8 cellular contexts compared by ENCODE assay signal in the genomic region with DNA sequence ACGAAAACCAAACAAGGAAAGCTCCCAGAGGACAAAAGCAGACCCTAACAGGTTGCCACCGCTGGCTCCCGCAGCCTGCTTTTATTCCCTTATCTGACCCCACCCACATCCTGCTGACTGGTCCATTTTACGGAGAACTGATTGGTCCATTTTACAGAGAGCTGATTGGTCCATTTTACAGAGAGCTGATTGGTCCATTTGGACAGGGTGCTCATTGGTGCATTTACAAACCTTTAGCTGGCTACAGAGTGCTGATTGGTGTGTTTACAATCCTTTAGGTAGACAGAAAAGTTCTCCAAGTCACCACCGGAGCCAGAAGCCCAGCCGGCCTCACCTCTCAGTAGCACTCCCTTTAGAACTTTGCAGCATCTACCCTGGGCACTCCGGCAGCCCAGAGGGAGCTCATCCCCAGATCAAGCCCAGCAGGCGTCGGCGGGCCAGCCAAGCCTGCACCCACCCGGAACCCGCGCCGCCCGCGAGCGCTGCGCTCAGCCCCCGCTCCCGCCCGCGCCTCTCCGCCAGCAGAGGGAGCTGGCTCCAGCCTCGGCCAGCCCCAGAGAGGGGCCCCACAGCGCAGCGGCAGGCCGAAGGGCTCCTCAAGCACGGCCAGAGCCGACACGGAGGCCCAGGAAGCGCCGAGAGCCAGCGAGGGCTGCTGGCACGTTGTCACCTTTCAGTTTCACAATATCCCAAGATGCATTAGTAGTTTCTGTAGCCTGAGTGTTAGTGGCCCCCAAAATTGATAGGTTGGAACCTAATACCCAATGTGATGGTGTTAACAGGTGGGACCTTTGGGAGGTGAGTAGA. TPM values are rescaled to one million over a fixed set of nuclear protein-coding genes. Genes with fewer than 3 reads are reported as not detected.
DNase-seq lines count a peak whose midpoint lies in the region; ATAC-seq and TF ChIP-seq lines count a peak whose summit lies in the region.

No MANE protein-coding gene starts in this region.

- H3K4me3 Mint-ChIP-seq in activated naive CD8-positive, alpha-beta T cell treated with anti-CD3 and anti-CD28 coated beads for 36 hours = peak overlapping the region; percentile 68

- peak overlapping the region; percentile 67 for H3K27ac Mint-ChIP-seq in activated naive CD8-positive, alpha-beta T cell treated with anti-CD3 and anti-CD28 coated beads for 36 hours

- DNase-seq in activated naive CD8-positive, alpha-beta T cell treated with anti-CD3 and anti-CD28 coated beads for 36 hours = peak; percentile 72
- DNase-seq in iPS-NIHi7 (ENCODE audit: extremely low spot score) (peak; percentile 63), NK-92 (lab: John Stamatoyannopoulos, UW; ENCODE audit: unreplicated experiment) (no peak), NCI-H2107 treated with DMSO at 0.1 percent for 48 hours (lab: John Stamatoyannopoulos, UW; ENCODE audit: unreplicated experiment) (no peak)
- peak; percentile 36 to 52 for DNase-seq in stimulated activated CD4-positive, alpha-beta T cell treated with anti-CD3 and anti-CD28 coated beads, Interleukin-4, amount 100 ng/mL, for 4 hours

- H3K4me1 Mint-ChIP-seq in activated naive CD8-positive, alpha-beta T cell treated with anti-CD3 and anti-CD28 coated beads for 36 hours = peaks cover 2% of the 10 kb centered on the region

- H3K36me3 Mint-ChIP-seq in activated naive CD8-positive, alpha-beta T cell treated with anti-CD3 and anti-CD28 coated beads for 36 hours = no peaks in the 10 kb centered on the region

- no peaks in the 10 kb centered on the region for H3K9me3 Mint-ChIP-seq in activated naive CD8-positive, alpha-beta T cell treated with anti-CD3 and anti-CD28 coated beads for 36 hours

- TF ChIP-seq POLR2A in GM18505 (IDR thresholded peaks at IDR 0.05; ENCODE audit: borderline replicate concordance, extremely low read depth, insufficient read depth, insufficient read length) = no peak

- no peaks in the 10 kb centered on the region for H3K27me3 Mint-ChIP-seq in activated naive CD8-positive, alpha-beta T cell treated with anti-CD3 and anti-CD28 coated beads for 36 hours

- ATAC-seq in GM18505 (IDR thresholded peaks at IDR 0.05; ENCODE audit: unreplicated experiment) (peak; percentile 65), HG02885 (IDR thresholded peaks at IDR 0.05; ENCODE audit: poor library complexity, unreplicated experiment) (peak; percentile 80), SK-N-SH treated with all-trans-retinoic acid at 6 μM for 48 hours (peak; percentile 93)

TF ChIP-seq in SK-N-SH treated with all-trans-retinoic acid at 6 μM for 48 hours, 23 proteins besides CTCF, POLR2A, EP300 and RAD21:
- TF ChIP-seq CSDC2 (CRISPR knock-in tag; IDR thresholded peaks at IDR 0.05) (no peak), PPARA (CRISPR knock-in tag; IDR thresholded peaks at IDR 0.05; ENCODE audit: borderline replicate concordance) (no peak), TOX (CRISPR knock-in tag; IDR thresholded peaks at IDR 0.05; ENCODE audit: borderline replicate concordance) (no peak), BACH2 (CRISPR knock-in tag; IDR thresholded peaks at IDR 0.05; ENCODE audit: borderline replicate concordance) (no peak), ESRRG (CRISPR knock-in tag; IDR thresholded peaks at IDR 0.05) (no peak), ZFP30 (CRISPR knock-in tag; IDR thresholded peaks at IDR 0.05) (no peak), PATZ1 (CRISPR knock-in tag; IDR thresholded peaks at IDR 0.05; ENCODE audit: borderline replicate concordance) (no peak), ZC3H10 (CRISPR knock-in tag; IDR thresholded peaks at IDR 0.05) (no peak), SNAI2 (CRISPR knock-in tag; IDR thresholded peaks at IDR 0.05) (no peak), TCF4 (CRISPR knock-in tag; IDR thresholded peaks at IDR 0.05; ENCODE audit: borderline replicate concordance) (no peak), OSR1 (CRISPR knock-in tag; IDR thresholded peaks at IDR 0.05) (no peak), GLIS3 (CRISPR knock-in tag; IDR thresholded peaks at IDR 0.05) (no peak), ZNF70 (CRISPR knock-in tag; IDR thresholded peaks at IDR 0.05) (no peak), ZFP3 (CRISPR knock-in tag; IDR thresholded peaks at IDR 0.05) (no peak), ISL1 (CRISPR knock-in tag; IDR thresholded peaks at IDR 0.05) (no peak), ARNTL (CRISPR knock-in tag; IDR thresholded peaks at IDR 0.05; ENCODE audit: borderline replicate concordance, low read depth) (no peak), ZNF565 (CRISPR knock-in tag; conservative IDR thresholded peaks at IDR 0.05; ENCODE audit: low read depth) (no peak)
- TF ChIP-seq, protein P1, sequence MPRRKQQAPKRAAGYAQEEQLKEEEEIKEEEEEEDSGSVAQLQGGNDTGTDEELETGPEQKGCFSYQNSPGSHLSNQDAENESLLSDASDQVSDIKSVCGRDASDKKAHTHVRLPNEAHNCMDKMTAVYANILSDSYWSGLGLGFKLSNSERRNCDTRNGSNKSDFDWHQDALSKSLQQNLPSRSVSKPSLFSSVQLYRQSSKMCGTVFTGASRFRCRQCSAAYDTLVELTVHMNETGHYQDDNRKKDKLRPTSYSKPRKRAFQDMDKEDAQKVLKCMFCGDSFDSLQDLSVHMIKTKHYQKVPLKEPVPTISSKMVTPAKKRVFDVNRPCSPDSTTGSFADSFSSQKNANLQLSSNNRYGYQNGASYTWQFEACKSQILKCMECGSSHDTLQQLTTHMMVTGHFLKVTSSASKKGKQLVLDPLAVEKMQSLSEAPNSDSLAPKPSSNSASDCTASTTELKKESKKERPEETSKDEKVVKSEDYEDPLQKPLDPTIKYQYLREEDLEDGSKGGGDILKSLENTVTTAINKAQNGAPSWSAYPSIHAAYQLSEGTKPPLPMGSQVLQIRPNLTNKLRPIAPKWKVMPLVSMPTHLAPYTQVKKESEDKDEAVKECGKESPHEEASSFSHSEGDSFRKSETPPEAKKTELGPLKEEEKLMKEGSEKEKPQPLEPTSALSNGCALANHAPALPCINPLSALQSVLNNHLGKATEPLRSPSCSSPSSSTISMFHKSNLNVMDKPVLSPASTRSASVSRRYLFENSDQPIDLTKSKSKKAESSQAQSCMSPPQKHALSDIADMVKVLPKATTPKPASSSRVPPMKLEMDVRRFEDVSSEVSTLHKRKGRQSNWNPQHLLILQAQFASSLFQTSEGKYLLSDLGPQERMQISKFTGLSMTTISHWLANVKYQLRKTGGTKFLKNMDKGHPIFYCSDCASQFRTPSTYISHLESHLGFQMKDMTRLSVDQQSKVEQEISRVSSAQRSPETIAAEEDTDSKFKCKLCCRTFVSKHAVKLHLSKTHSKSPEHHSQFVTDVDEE (CRISPR knock-in tag; IDR thresholded peaks at IDR 0.05) = no peak
- TF ChIP-seq, protein P2, sequence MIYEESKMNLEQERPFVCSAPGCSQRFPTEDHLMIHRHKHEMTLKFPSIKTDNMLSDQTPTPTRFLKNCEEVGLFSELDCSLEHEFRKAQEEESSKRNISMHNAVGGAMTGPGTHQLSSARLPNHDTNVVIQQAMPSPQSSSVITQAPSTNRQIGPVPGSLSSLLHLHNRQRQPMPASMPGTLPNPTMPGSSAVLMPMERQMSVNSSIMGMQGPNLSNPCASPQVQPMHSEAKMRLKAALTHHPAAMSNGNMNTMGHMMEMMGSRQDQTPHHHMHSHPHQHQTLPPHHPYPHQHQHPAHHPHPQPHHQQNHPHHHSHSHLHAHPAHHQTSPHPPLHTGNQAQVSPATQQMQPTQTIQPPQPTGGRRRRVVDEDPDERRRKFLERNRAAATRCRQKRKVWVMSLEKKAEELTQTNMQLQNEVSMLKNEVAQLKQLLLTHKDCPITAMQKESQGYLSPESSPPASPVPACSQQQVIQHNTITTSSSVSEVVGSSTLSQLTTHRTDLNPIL (CRISPR knock-in tag; IDR thresholded peaks at IDR 0.05; ENCODE audit: low read depth) = no peak

RNA-seq across cellular contexts. Expression of gene CLPTM1L, which starts 35.3 kb away (rescaled TPM):
- total RNA-seq in activated naive CD8-positive, alpha-beta T cell treated with anti-CD3 and anti-CD28 coated beads for 36 hours = 10 to 100 TPM; 90.0 to 91.6 TPM

Comparison
In these comparisons a context has a peak if more than half of its experiments do, and no peak if none do; other contexts are left out.
1. DNase-seq: peak in activated naive CD8-positive, alpha-beta T cell treated with anti-CD3 and anti-CD28 coated beads for 36 hours (single experiment), iPS-NIHi7 (single experiment) and stimulated activated CD4-positive, alpha-beta T cell treated with anti-CD3 and anti-CD28 coated beads, Interleukin-4, amount 100 ng/mL, for 4 hours (2 of 2); none in NK-92 (single experiment) and NCI-H2107 treated with DMSO at 0.1 percent for 48 hours (single experiment).
2. Peak in every context shown above with its lines, with median percentiles within 50 percentile points of each other: ATAC-seq.